Comparison of ENCODE assay signal across 8 cellular contexts in the genomic region with DNA sequence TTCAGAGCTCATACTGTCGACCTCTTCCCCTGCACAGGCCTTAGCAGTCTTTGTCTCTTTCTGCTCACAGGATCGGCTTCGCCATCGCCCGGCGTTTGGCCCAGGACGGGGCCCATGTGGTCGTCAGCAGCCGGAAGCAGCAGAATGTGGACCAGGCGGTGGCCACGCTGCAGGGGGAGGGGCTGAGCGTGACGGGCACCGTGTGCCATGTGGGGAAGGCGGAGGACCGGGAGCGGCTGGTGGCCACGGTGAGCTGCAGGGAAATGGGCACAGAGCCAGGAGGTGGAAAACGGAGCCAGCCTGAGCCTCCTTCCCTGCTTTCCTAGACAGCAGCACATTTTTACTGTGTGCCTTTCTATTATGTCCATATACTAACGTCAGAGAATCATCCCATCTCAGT. TPM values are rescaled to one million over a fixed set of nuclear protein-coding genes. Genes with fewer than 3 reads are reported as not detected.
DNase-seq lines count a peak whose midpoint lies in the region; ATAC-seq and TF ChIP-seq lines count a peak whose summit lies in the region.
"Not testable (repeated sequence)": the region's sequence is repeated elsewhere in the genome, so short reads cannot be mapped to it uniquely, and the experiment has no call there.

No MANE protein-coding gene starts in this region.

- DNase-seq in DMS 273 (lab: John Stamatoyannopoulos, UW; ENCODE audit: unreplicated experiment), result peak; percentile 86
- DNase-seq in HT-29 (ENCODE audit: low spot score), result peak; percentile 47
- DNase-seq in NCI-H2227 (lab: John Stamatoyannopoulos, UW; ENCODE audit: unreplicated experiment), result peak; percentile 30
- not testable (repeated sequence) for DNase-seq in RWPE1 (ENCODE audit: low spot score)
- DNase-seq in left ventricle myocardium superior, result peak; percentile 44
- peak; percentile 68 for DNase-seq in stomach

- not testable (repeated sequence) for H3K36me3 Mint-ChIP-seq in brain
- peaks cover 24% of the 10 kb centered on the region for H3K36me3 Mint-ChIP-seq in nephron (ENCODE audit: low read depth)

- POLR2A ChIA-PET in RWPE1 (lab: Yijun Ruan, JAX; ENCODE audit: low non-redundant PET), result not testable (repeated sequence)

- TF ChIP-seq POLR2A in stomach (IDR thresholded peaks at IDR 0.05), result not testable (repeated sequence)

- H3K27ac Mint-ChIP-seq in brain, result peak overlapping the region in 4 of 5 experiments; percentile 98 to 100 (median 99)
- peak overlapping the region in 2 of 3 experiments; percentile 99 to 100 for H3K27ac Mint-ChIP-seq in nephron

- H3K4me1 Mint-ChIP-seq in brain (peaks cover 33% of the 10 kb centered on the region), nephron (peaks cover 28% of the 10 kb centered on the region)

- not testable (repeated sequence) for H3K27me3 ChIP-seq in stomach

- CTCF ChIA-PET in RWPE1 (lab: Yijun Ruan, JAX), result not testable (repeated sequence)

- TF ChIP-seq CTCF in RWPE1 (conservative IDR thresholded peaks at IDR 0.05; ENCODE audit: low read depth); brain (conservative IDR thresholded peaks at IDR 0.05); nephron (IDR thresholded peaks at IDR 0.05; ENCODE audit: unreplicated experiment in 3 of 3); stomach (IDR thresholded peaks at IDR 0.05): not testable (repeated sequence)

- 23 to 61% (median 38%) methylated on average over 16 to 19 of the region's 20 CpGs for WGBS in stomach, 5 donors

- H3K4me3 Mint-ChIP-seq in brain (peak overlapping the region in 4 of 5 experiments; percentile 95 to 99 (median 96)), nephron (peak overlapping the region; percentile 95 to 100 (median 98))

- peak overlapping the region in 3 of 4 donors; percentile 78 to 88 (median 82) for H3K4me3 ChIP-seq in stomach

- not testable (repeated sequence) for TF ChIP-seq EP300 in stomach (IDR thresholded peaks at IDR 0.05)

- H3K36me3 ChIP-seq in stomach, result peaks cover 4 to 26% (median 18%) of the 10 kb centered on the region in 4 donors

- H3K27me3 Mint-ChIP-seq in brain; nephron (ENCODE audit: low read depth): not testable (repeated sequence)

- H3K9me3 ChIP-seq in stomach, result not testable (repeated sequence)

- intact Hi-C loops in left ventricle myocardium superior (cut with micrococcal nuclease); stomach (cut with DNase I; ENCODE audit: low total_unique reads): not testable (repeated sequence)

- peaks cover 0 to 11% (median 3%) of the 10 kb centered on the region in 5 experiments for H3K9me3 Mint-ChIP-seq in brain
- H3K9me3 Mint-ChIP-seq in nephron, result not testable (repeated sequence)

- H3K4me1 ChIP-seq in stomach, result peaks cover 18 to 30% (median 22%) of the 10 kb centered on the region in 4 donors

- not testable (repeated sequence) for ATAC-seq in left ventricle myocardium superior

- peak overlapping the region; percentile 85 for H3K27ac ChIP-seq in RWPE1
- H3K27ac ChIP-seq in stomach, result peak overlapping the region in 3 of 5 donors; percentile 88 to 92 (median 90)

RNA-seq across cellular contexts. Expression of a gene that starts 1.4 kb away (rescaled TPM):
- total RNA-seq in HT-29 (2014; rRNA removed; shearing (Covaris generic)), result 40.0 and 47.4 TPM in 2 replicates
- polyA plus RNA-seq in brain (ENCODE audit: insufficient read depth, low read depth, low replicate concordance) (29.5 TPM), stomach (10 to 100 TPM; 39.4 to 58.0 (median 57.7) TPM)
- total RNA-seq in left ventricle myocardium superior (26.9 TPM), stomach (100 to 1,000 TPM in 1 of 5 donors, 10 to 100 TPM in 4; 29.0 to 114 (median 34.4) TPM)

RNA-seq across cellular contexts. Expression of a gene that starts 33.8 kb away (rescaled TPM):
- 29.2 and 35.7 TPM in 2 replicates for total RNA-seq in HT-29 (2014; rRNA removed; shearing (Covaris generic))
- polyA plus RNA-seq in brain (ENCODE audit: insufficient read depth, low read depth, low replicate concordance), result 24.5 TPM
- 15.2 TPM for total RNA-seq in left ventricle myocardium superior
- total RNA-seq in stomach, result 10 to 100 TPM in 3 of 5 donors, 1 to 10 TPM in 1, not detected in 1; 9.7 to 44.2 (median 26.9) TPM
- polyA plus RNA-seq in stomach, result 10 to 100 TPM; 27.5 to 64.0 (median 44.3) TPM
